2 cellular contexts compared by ENCODE assay signal in genomic region chr17:63279498-63280230, GRCh38.
TF ChIP-seq lines count a peak whose summit lies in the region.

No MANE protein-coding gene starts in this region.

TF ChIP-seq in IMR-90, 13 proteins besides CTCF, POLR2A, EP300 and RAD21:
- TF ChIP-seq FOS (IDR thresholded peaks at IDR 0.05; ENCODE audit: low read depth, low read length): peak; percentile 39
- no peak for TF ChIP-seq USF2 (IDR thresholded peaks at IDR 0.05; ENCODE audit: low read depth, low read length)
- no peak for TF ChIP-seq CEBPB (IDR thresholded peaks at IDR 0.05; ENCODE audit: low read depth, low read length)
- TF ChIP-seq MAFK (IDR thresholded peaks at IDR 0.05; ENCODE audit: low read depth, low read length): no peak

TF ChIP-seq in GM12878, 131 proteins besides CTCF, POLR2A, EP300 and RAD21:
- TF ChIP-seq SMC3 (IDR thresholded peaks at IDR 0.05; ENCODE audit: borderline replicate concordance, low read length): no peak
- peak; percentile 36; the same call in 1 of the 2 replicates for TF ChIP-seq SPI1 (IDR thresholded peaks at IDR 0.05; ENCODE audit: borderline replicate concordance, insufficient read depth, low read depth, low read length)
